In genomic region chr2:232316382-232317190, GRCh38 we compare ENCODE assay signal across 12 cellular contexts.
DNase-seq lines count a peak whose midpoint lies in the region; ATAC-seq, FAIRE-seq and TF ChIP-seq lines count a peak whose summit lies in the region.
"Had no signal": no experiment of that assay in that cellular context is flagged by ENCODE, and none has a peak within 500 bp of the region (broad histone marks: within the 10 kb centered on the region; RNA-seq: fewer than 3 reads in every experiment).

No MANE protein-coding gene starts in this region.

- POLR2A ChIA-PET in IMR-90 (lab: Charles Lee; ENCODE audit: unreplicated experiment), result no interaction called here

- H3K4me3 Mint-ChIP-seq in activated T-helper 1 cell treated with anti-CD3 and anti-CD28 coated beads, Interleukin-12 subunit alpha, Interleukin-12 subunit beta, Interleukin-2, Interleukin-4 antibody, amounts not matched to agents 30 ng/mL and 10 ng/mL and 1 ng/mL, durations not matched to agents 14 hours and 24 hours and 36 hours, result no peak overlapping the region
- no peak overlapping the region for H3K4me3 Mint-ChIP-seq in H9

- H3K9me1 ChIP-seq in IMR-90 (ENCODE audit: insufficient read depth, low read length), result peaks cover 7% of the 10 kb centered on the region; the same call in 1 of the 2 replicates
- no peaks in the 10 kb centered on the region for H3K9me1 ChIP-seq in keratinocyte (ENCODE audit: control insufficient read depth, extremely low read depth, insufficient read depth, low read length)

- H3K9me3 ChIP-seq in IMR-90 (ENCODE audit: control insufficient read depth, insufficient read depth, low read length), result no peaks in the 10 kb centered on the region
- H3K9me3 ChIP-seq in keratinocyte (ENCODE audit: control insufficient read depth, low read depth, low read length), result no peaks in the 10 kb centered on the region
- peaks cover 0 to 21% (median 18%) of the 10 kb centered on the region in 8 donors for H3K9me3 ChIP-seq in spleen
- H3K9me3 ChIP-seq in H9 (ENCODE audit: control insufficient read depth, low read depth, low read length), result no peaks in the 10 kb centered on the region

- H3K27me3 ChIP-seq in IMR-90 (ENCODE audit: control insufficient read depth, insufficient read depth, low read length) (no peaks in the 10 kb centered on the region), keratinocyte (ENCODE audit: control insufficient read depth, extremely low read depth, insufficient read depth, low read length) (no peaks in the 10 kb centered on the region), spleen (replicated peaks in 1 of 7) (no peaks in the 10 kb centered on the region), H9 (ENCODE audit: insufficient read depth, low read length) (no peaks in the 10 kb centered on the region)
- H3K27me3 ChIP-seq: brain microvascular endothelial cell had no signal

- in situ Hi-C loops in IMR-90 (cut with MboI; ENCODE audit: low sequenced_read_pairs), result loop anchor here (5.0 kb wide), 1 partner anchor 409 kb away; no protein-coding TSS in a partner anchor

- H3T11ph ChIP-seq in H9 (ENCODE audit: low read length), result no peak overlapping the region

- H3K27ac ChIP-seq in IMR-90 (ENCODE audit: insufficient read depth, low read length) (no peak overlapping the region), keratinocyte (ENCODE audit: control insufficient read depth, insufficient read depth, low read length) (peak overlapping the region; percentile 80), spleen (peak overlapping the region; percentile 64 to 93 (median 89)), H9 (ENCODE audit: insufficient read length, low read depth, low read length) (no peak overlapping the region)
- H3K27ac ChIP-seq: brain microvascular endothelial cell, KMS-11, WERI-Rb-1 had no signal

- H2AFZ ChIP-seq in IMR-90 (replicated peaks; ENCODE audit: low read length, poor library complexity) (no peak overlapping the region), keratinocyte (ENCODE audit: control insufficient read depth, low read length) (peak overlapping the region; percentile 40), H9 (ENCODE audit: low read length) (no peak overlapping the region)

- no peak for TF ChIP-seq RAD21 in IMR-90 (IDR thresholded peaks at IDR 0.05; ENCODE audit: low read length)

- no peak overlapping the region for H2BK20ac ChIP-seq in IMR-90 (ENCODE audit: low read depth, low read length)
- H2BK20ac ChIP-seq in H9 (ENCODE audit: low read depth, low read length, poor library complexity, severe bottlenecking), result no peak overlapping the region

- H4K91ac ChIP-seq in IMR-90 (ENCODE audit: insufficient read depth, low read depth, low read length), result no peak overlapping the region
- H4K91ac ChIP-seq in H9 (ENCODE audit: insufficient read length, low read depth, low read length), result no peak overlapping the region

- H3K9ac ChIP-seq in IMR-90 (ENCODE audit: low read depth, low read length) (no peak overlapping the region), keratinocyte (ENCODE audit: control insufficient read depth, extremely low read depth, insufficient read depth, low read length) (peak overlapping the region; percentile 33), H9 (ENCODE audit: extremely low read depth, insufficient read length, low read length) (no peak overlapping the region)
- H3K9ac ChIP-seq: KMS-11 had no signal

- H4K8ac ChIP-seq in IMR-90 (ENCODE audit: low read depth in 2 of 2, low read length in 2 of 2) (no peak overlapping the region), H9 (replicated peaks; ENCODE audit: insufficient read length, low read depth, low read length) (no peak overlapping the region)

- no peaks in the 10 kb centered on the region for H3K27me3 Mint-ChIP-seq in activated T-helper 1 cell treated with anti-CD3 and anti-CD28 coated beads, Interleukin-12 subunit alpha, Interleukin-12 subunit beta, Interleukin-2, Interleukin-4 antibody, amounts not matched to agents 30 ng/mL and 10 ng/mL and 1 ng/mL, durations not matched to agents 14 hours and 24 hours and 36 hours (ENCODE audit: insufficient read depth)
- no peaks in the 10 kb centered on the region; the same call in 1 of the 2 replicates for H3K27me3 Mint-ChIP-seq in H9 (ENCODE audit: low read depth)

- no TSS peak for BruUV-seq in IMR-90 (replicated peaks; lab: Mats Ljungman, UMichigan)

- H3K27ac Mint-ChIP-seq in activated T-helper 1 cell treated with anti-CD3 and anti-CD28 coated beads, Interleukin-12 subunit alpha, Interleukin-12 subunit beta, Interleukin-2, Interleukin-4 antibody, amounts not matched to agents 30 ng/mL and 10 ng/mL and 1 ng/mL, durations not matched to agents 14 hours and 24 hours and 36 hours, result peak overlapping the region; percentile 94
- peak overlapping the region in 1 of 3 experiments; percentile 69; a peak in 2 of 7 replicates for H3K27ac Mint-ChIP-seq in H9

- H3K4me3 ChIP-seq in IMR-90 (ENCODE audit: insufficient read depth, low read depth, low read length) (no peak overlapping the region), keratinocyte (ENCODE audit: control insufficient read depth in 2 of 3, extremely low read depth in 1 of 3, insufficient read depth in 2 of 3, low read depth in 1 of 3, low read length in 3 of 3) (no peak overlapping the region), spleen (peak overlapping the region in 1 of 8 donors; percentile 56)

- H2BK5ac ChIP-seq in IMR-90 (ENCODE audit: low read depth, low read length, poor library complexity, severe bottlenecking) (no peak overlapping the region), H9 (ENCODE audit: insufficient read length, low read length) (no peak overlapping the region)

- H3K4me2 ChIP-seq in IMR-90 (ENCODE audit: low read depth, low read length) (no peak overlapping the region), keratinocyte (ENCODE audit: control insufficient read depth, extremely low read depth, insufficient read depth, low read depth, low read length) (peak overlapping the region; percentile 79), H9 (ENCODE audit: insufficient read depth, insufficient read length, low read length) (no peak overlapping the region)
- H3K4me2 ChIP-seq: KMS-11 had no signal

- no peak for FAIRE-seq in keratinocyte (lab: Jason Lieb, UNC)

- peak overlapping the region; percentile 79 for H2AK9ac ChIP-seq in IMR-90 (replicated peaks; ENCODE audit: low read depth, low read length, poor library complexity)

- H4K20me1 ChIP-seq in IMR-90 (ENCODE audit: insufficient read depth, low read length) (no peaks in the 10 kb centered on the region), keratinocyte (ENCODE audit: control insufficient read depth, extremely low read depth, insufficient read depth, low read length) (no peaks in the 10 kb centered on the region), H9 (ENCODE audit: control insufficient read depth, insufficient read depth, insufficient read length) (no peaks in the 10 kb centered on the region)

- H3K18ac ChIP-seq in IMR-90 (ENCODE audit: low read depth, low read length) (no peak overlapping the region), H9 (ENCODE audit: insufficient read length, low read depth, low read length) (no peak overlapping the region)

- dilution Hi-C loops in IMR-90 (cut with HindIII; ENCODE audit: low sequenced_read_pairs, unreplicated experiment) (no loop called here), keratinocyte (cut with MboI; ENCODE audit: extremely low pct_ligation_motif_present, low sequenced_read_pairs) (no loop called here)

- no peak overlapping the region for H2BK12ac ChIP-seq in H9 (ENCODE audit: insufficient read length, low read depth, low read length)

- TF ChIP-seq CTCF in IMR-90 (conservative IDR thresholded peaks at IDR 0.05; ENCODE audit: low read depth, low read length) (no peak), keratinocyte (optimal IDR thresholded peaks at IDR 0.05 in 1 of 3, IDR thresholded peaks at IDR 0.05 in 1 of 3, conservative IDR thresholded peaks at IDR 0.05 in 1 of 3; ENCODE audit: extremely low read depth in 1 of 3, insufficient read depth in 2 of 3, low read length in 3 of 3) (no peak), spleen (IDR thresholded peaks at IDR 0.05 in 8 of 11, conservative IDR thresholded peaks at IDR 0.05 in 3 of 11) (no peak), H9 (conservative IDR thresholded peaks at IDR 0.05) (no peak)

- ATAC-seq in IMR-90 (ENCODE audit: low read depth) (no peak), HG03354 (IDR thresholded peaks at IDR 0.05; ENCODE audit: poor library complexity, severe bottlenecking, unreplicated experiment) (no peak), GM18873 (IDR thresholded peaks at IDR 0.05; ENCODE audit: low FRiP score, unreplicated experiment) (no peak)

- H3K36me3 Mint-ChIP-seq in activated T-helper 1 cell treated with anti-CD3 and anti-CD28 coated beads, Interleukin-12 subunit alpha, Interleukin-12 subunit beta, Interleukin-2, Interleukin-4 antibody, amounts not matched to agents 30 ng/mL and 10 ng/mL and 1 ng/mL, durations not matched to agents 14 hours and 24 hours and 36 hours (ENCODE audit: low read depth), result peaks cover 22% of the 10 kb centered on the region
- H3K36me3 Mint-ChIP-seq in H9 (ENCODE audit: insufficient read depth in 1 of 3, low read depth in 3 of 3), result peaks cover 6 to 19% (median 12%) of the 10 kb centered on the region in 3 experiments

- H3K23ac ChIP-seq in IMR-90 (ENCODE audit: low read depth, low read length) (no peak overlapping the region; the same call in 1 of the 2 replicates), H9 (ENCODE audit: insufficient read length, low read depth, low read length) (no peak overlapping the region)

- no peak overlapping the region for H2BK120ac ChIP-seq in IMR-90 (ENCODE audit: low read depth, low read length)
- no peak overlapping the region for H2BK120ac ChIP-seq in H9 (ENCODE audit: low read depth, low read length, poor library complexity, severe bottlenecking)

- H2BK15ac ChIP-seq in IMR-90 (ENCODE audit: low read depth, low read length) (no peak overlapping the region), H9 (ENCODE audit: low read depth, low read length) (no peak overlapping the region)

- H3K4me1 ChIP-seq in IMR-90 (ENCODE audit: control insufficient read depth, insufficient read depth, low read length) (no peaks in the 10 kb centered on the region), keratinocyte (ENCODE audit: control insufficient read depth, extremely low read depth, insufficient read depth, low read length) (peaks cover 27% of the 10 kb centered on the region), spleen (peaks cover 29 to 85% (median 40%) of the 10 kb centered on the region in 6 donors), H9 (ENCODE audit: insufficient read depth, low read length) (no peaks in the 10 kb centered on the region)

- DNase-seq in IMR-90, result no peak
- DNase-seq in activated T-helper 1 cell treated with anti-CD3 and anti-CD28 coated beads, Interleukin-12 subunit alpha, Interleukin-12 subunit beta, Interleukin-2, Interleukin-4 antibody, amounts not matched to agents 30 ng/mL and 10 ng/mL and 1 ng/mL, durations not matched to agents 14 hours and 24 hours and 36 hours (ENCODE audit: low spot score), result no peak
- DNase-seq in keratinocyte (ENCODE audit: low read depth, low spot score), result no peak
- no peak for DNase-seq in spleen
- DNase-seq in NCI-H1105 treated with DMSO at 0.1 percent for 48 hours (lab: John Stamatoyannopoulos, UW), result no peak
- no peak for DNase-seq in H9
- DNase-seq: brain microvascular endothelial cell, NCI-H774, WERI-Rb-1 had no signal

- TF ChIP-seq POLR2A in IMR-90 (IDR thresholded peaks at IDR 0.05; ENCODE audit: low read depth, low read length), result no peak
- TF ChIP-seq POLR2A in spleen (IDR thresholded peaks at IDR 0.05), result no peak

- H3K56ac ChIP-seq in IMR-90 (ENCODE audit: extremely low read depth, insufficient read depth, low read length) (no peak overlapping the region), H9 (ENCODE audit: insufficient read length, low read depth, low read length) (no peak overlapping the region)

- no CpG with 5 or more reads among the region's 11 CpGs for WGBS in IMR-90 (ENCODE audit: extremely low coverage in 2 of 2, insufficient read length in 1 of 2), 2 experiments
- WGBS in spleen, 5 donors, result 36 to 58% (median 48%) methylated on average over 11 of the region's 11 CpGs
- WGBS in H9 (ENCODE audit: extremely low coverage, insufficient read length, low lambda C conversion rate), result no CpG with 5 or more reads among the region's 11 CpGs

- intact Hi-C loops in IMR-90 (cut with micrococcal nuclease), result no loop called here
- intact Hi-C loops in activated T-helper 1 cell treated with anti-CD3 and anti-CD28 coated beads, Interleukin-12 subunit alpha, Interleukin-12 subunit beta, Interleukin-2, Interleukin-4 antibody, amounts not matched to agents 30 ng/mL and 10 ng/mL and 1 ng/mL, durations not matched to agents 14 hours and 24 hours and 36 hours (cut with micrococcal nuclease), result no loop called here
- intact Hi-C loops in spleen (cut with DNase I; ENCODE audit: low total_unique reads), result no loop called here

- no peak overlapping the region for H4K5ac ChIP-seq in IMR-90 (ENCODE audit: low read depth, low read length)
- H4K5ac ChIP-seq in H9 (ENCODE audit: insufficient read length, low read depth, low read length), result no peak overlapping the region

- H3K4me1 Mint-ChIP-seq in activated T-helper 1 cell treated with anti-CD3 and anti-CD28 coated beads, Interleukin-12 subunit alpha, Interleukin-12 subunit beta, Interleukin-2, Interleukin-4 antibody, amounts not matched to agents 30 ng/mL and 10 ng/mL and 1 ng/mL, durations not matched to agents 14 hours and 24 hours and 36 hours (ENCODE audit: low read depth), result peaks cover 40% of the 10 kb centered on the region
- peaks cover 16 to 17% of the 10 kb centered on the region in 2 experiments for H3K4me1 Mint-ChIP-seq in H9

- peaks cover 16% of the 10 kb centered on the region for H3K9me3 Mint-ChIP-seq in activated T-helper 1 cell treated with anti-CD3 and anti-CD28 coated beads, Interleukin-12 subunit alpha, Interleukin-12 subunit beta, Interleukin-2, Interleukin-4 antibody, amounts not matched to agents 30 ng/mL and 10 ng/mL and 1 ng/mL, durations not matched to agents 14 hours and 24 hours and 36 hours
- peaks cover 10 to 21% of the 10 kb centered on the region in 2 experiments for H3K9me3 Mint-ChIP-seq in H9

- no peaks in the 10 kb centered on the region for H3K36me3 ChIP-seq in IMR-90 (ENCODE audit: control insufficient read depth, insufficient read depth, low read length)
- no peaks in the 10 kb centered on the region for H3K36me3 ChIP-seq in keratinocyte (ENCODE audit: control insufficient read depth in 2 of 2, extremely low read depth in 1 of 2, insufficient read depth in 2 of 2, low read length in 2 of 2)
- peaks cover 0 to 11% (median 0%) of the 10 kb centered on the region in 6 donors for H3K36me3 ChIP-seq in spleen
- H3K36me3 ChIP-seq: brain microvascular endothelial cell, WERI-Rb-1 had no signal

- H3K14ac ChIP-seq in IMR-90 (replicated peaks; ENCODE audit: low read depth, low read length) (no peak overlapping the region), H9 (ENCODE audit: insufficient read depth, low read length) (no peak overlapping the region)

- no peaks in the 10 kb centered on the region for H3K23me2 ChIP-seq in H9 (ENCODE audit: insufficient read length, low read depth, low read length, poor library complexity, severe bottlenecking)

- H3K79me1 ChIP-seq in IMR-90 (ENCODE audit: low read depth in 1 of 2, low read length in 2 of 2) (no peaks in the 10 kb centered on the region), H9 (ENCODE audit: insufficient read depth, low read depth, low read length, poor library complexity, severe bottlenecking) (no peaks in the 10 kb centered on the region)

- no peak overlapping the region for H2AK5ac ChIP-seq in IMR-90 (ENCODE audit: low read depth, low read length)
- no peak overlapping the region for H2AK5ac ChIP-seq in H9 (ENCODE audit: insufficient read length, low read length)

- no peaks in the 10 kb centered on the region for H3K79me2 ChIP-seq in keratinocyte (ENCODE audit: control insufficient read depth, insufficient read depth, low read length)
- no peaks in the 10 kb centered on the region for H3K79me2 ChIP-seq in H9 (ENCODE audit: insufficient read depth, low read length)

- H3K4ac ChIP-seq in IMR-90 (ENCODE audit: low read depth, low read length), result no peak overlapping the region
- no peak overlapping the region for H3K4ac ChIP-seq in H9 (ENCODE audit: low read depth, low read length)

- CTCF ChIA-PET in IMR-90 (lab: Yijun Ruan, JAX), result no interaction called here

Comparison
In these comparisons a context has a peak if more than half of its experiments do, and no peak if none do; other contexts are left out.
1. H3K27ac ChIP-seq: peak in keratinocyte (single experiment) and spleen (8 of 8); none in IMR-90 (single experiment) and H9 (single experiment).